1 cellular context compared by ENCODE assay signal in genomic region chr3:114307841-114308228, GRCh38.
TF ChIP-seq lines count a peak whose summit lies in the region.

No MANE protein-coding gene starts in this region.

TF ChIP-seq in GM12878, 131 proteins besides CTCF, POLR2A, EP300 and RAD21:
- TF ChIP-seq SRF (IDR thresholded peaks at IDR 0.05; ENCODE audit: low read depth in 2 of 2, low read length in 2 of 2), result no peak
- TF ChIP-seq E2F4 (IDR thresholded peaks at IDR 0.05; ENCODE audit: low read depth, low read length), result no peak
- no peak for TF ChIP-seq ZNF622 (IDR thresholded peaks at IDR 0.05)
- no peak for TF ChIP-seq JUNB (IDR thresholded peaks at IDR 0.05)
